In genomic region chr7:113404245-113404644, GRCh38 we compare ENCODE assay signal across 13 cellular contexts.
DNase-seq lines count a peak whose midpoint lies in the region; ATAC-seq and TF ChIP-seq lines count a peak whose summit lies in the region.
"Had no signal": no experiment of that assay in that cellular context is flagged by ENCODE, and none has a peak within 500 bp of the region (broad histone marks: within the 10 kb centered on the region; RNA-seq: fewer than 3 reads in every experiment).

No MANE protein-coding gene starts in this region.

- H3K27me3 ChIP-seq in left ventricle myocardium inferior (ENCODE audit: low read depth) = peaks cover 11% of the 10 kb centered on the region
- H3K27me3 ChIP-seq in endodermal cell (ENCODE audit: control insufficient read depth, insufficient read depth, low read length, poor library complexity, severe bottlenecking) = no peaks in the 10 kb centered on the region
- H3K27me3 ChIP-seq in tibial nerve = no peaks in the 10 kb centered on the region
- H3K27me3 ChIP-seq: colonic mucosa had no signal

- H3K9ac ChIP-seq in endodermal cell (ENCODE audit: extremely low read depth, low read length, poor library complexity, severe bottlenecking) = no peak overlapping the region

- WGBS in endodermal cell (ENCODE audit: insufficient coverage in 1 of 2, insufficient read length in 1 of 2), 2 experiments = 43 to 59% methylated on average over 6 to 8 of the region's 8 CpGs
- WGBS in tibial nerve, 2 donors = 54 to 59% methylated on average over 8 of the region's 8 CpGs

- H3K27ac ChIP-seq in left ventricle myocardium inferior (replicated peaks) = no peak overlapping the region
- H3K27ac ChIP-seq in endodermal cell (ENCODE audit: low read depth, low read length) = no peak overlapping the region
- no peak overlapping the region for H3K27ac ChIP-seq in tibial nerve
- H3K27ac ChIP-seq: colonic mucosa had no signal

- no peak for TF ChIP-seq EP300 in tibial nerve (IDR thresholded peaks at IDR 0.05)

- H3K4me3 Mint-ChIP-seq in endodermal cell = no peak overlapping the region
- H3K4me3 Mint-ChIP-seq: CD8-positive, alpha-beta memory T cell had no signal

- H3K4me1 ChIP-seq in left ventricle myocardium inferior (no peaks in the 10 kb centered on the region), endodermal cell (ENCODE audit: control insufficient read depth, insufficient read depth, low read length) (no peaks in the 10 kb centered on the region), tibial nerve (no peaks in the 10 kb centered on the region)
- H3K4me1 ChIP-seq: colonic mucosa, HAP-1 had no signal

- no peaks in the 10 kb centered on the region for H3K36me3 ChIP-seq in left ventricle myocardium inferior
- no peaks in the 10 kb centered on the region for H3K36me3 ChIP-seq in endodermal cell (ENCODE audit: control insufficient read depth, insufficient read depth, low read length)
- no peaks in the 10 kb centered on the region for H3K36me3 ChIP-seq in tibial nerve
- H3K36me3 ChIP-seq: colonic mucosa, HAP-1 had no signal

- TF ChIP-seq CTCF in left ventricle myocardium inferior (IDR thresholded peaks at IDR 0.05; ENCODE audit: borderline replicate concordance) (peak; percentile 51), endodermal cell (conservative IDR thresholded peaks at IDR 0.05) (peak; percentile 74), tibial nerve (IDR thresholded peaks at IDR 0.05) (no peak)

- DNase-seq in left ventricle myocardium inferior = no peak
- no peak for DNase-seq in left cardiac atrium
- peak; percentile 9 for DNase-seq in MV-4-11 (lab: John Stamatoyannopoulos, UW)
- peak; percentile 69 for DNase-seq in endodermal cell
- no peak for DNase-seq in tibial nerve (ENCODE audit: low spot score in 2 of 2)
- DNase-seq in effector CD8-positive, alpha-beta T cell (lab: John Stamatoyannopoulos, UW) = no peak
- DNase-seq in activated CD4-positive, CD25-positive, alpha-beta regulatory T cell (lab: John Stamatoyannopoulos, UW) = no peak
- DNase-seq: activated CD4-positive, alpha-beta T cell treated with anti-CD3 and anti-CD28 coated beads, Interleukin-2, amount 50 U/mL, for 4 hours; CD8-positive, alpha-beta memory T cell; colonic mucosa; NCI-H1694 treated with DMSO at 0.1 percent for 48 hours had no signal

- no peaks in the 10 kb centered on the region for H3K9me3 ChIP-seq in left ventricle myocardium inferior (replicated peaks)
- peaks cover 4% of the 10 kb centered on the region for H3K9me3 ChIP-seq in endodermal cell (ENCODE audit: control insufficient read depth, low read length)
- no peaks in the 10 kb centered on the region for H3K9me3 ChIP-seq in tibial nerve
- H3K9me3 ChIP-seq: colonic mucosa, HAP-1 had no signal

- no peaks in the 10 kb centered on the region for H3K27me3 Mint-ChIP-seq in endodermal cell (ENCODE audit: insufficient read depth)

- H3K4me1 Mint-ChIP-seq in endodermal cell = peaks cover 7% of the 10 kb centered on the region
- H3K4me1 Mint-ChIP-seq: CD8-positive, alpha-beta memory T cell had no signal

- TF ChIP-seq POLR2A in tibial nerve (IDR thresholded peaks at IDR 0.05) = no peak

- ATAC-seq in left cardiac atrium (no peak), HG03571 (IDR thresholded peaks at IDR 0.05; ENCODE audit: unreplicated experiment) (no peak)

- H3K9me3 Mint-ChIP-seq in endodermal cell = no peaks in the 10 kb centered on the region

- H3K4me3 ChIP-seq in left ventricle myocardium inferior (no peak overlapping the region), endodermal cell (ENCODE audit: low read length) (no peak overlapping the region), tibial nerve (no peak overlapping the region)
- H3K4me3 ChIP-seq: colonic mucosa, HAP-1 had no signal

- intact Hi-C loops in left ventricle myocardium inferior (cut with micrococcal nuclease) = loop anchor here (10.0 kb wide), 1 partner anchor 291 kb away; no protein-coding TSS in a partner anchor
- intact Hi-C loops in left cardiac atrium (cut with DNase I) = loop anchor here (5.0 to 10.0 kb wide), 2 partner anchors 291 to 293 kb away; no protein-coding TSS in a partner anchor

- no peaks in the 10 kb centered on the region for H3K36me3 Mint-ChIP-seq in endodermal cell (ENCODE audit: low read depth)
- H3K36me3 Mint-ChIP-seq: CD8-positive, alpha-beta memory T cell had no signal

- no peak overlapping the region for H3K27ac Mint-ChIP-seq in endodermal cell
- H3K27ac Mint-ChIP-seq: CD8-positive, alpha-beta memory T cell had no signal

Comparison
In these comparisons a context has a peak if more than half of its experiments do, and no peak if none do; other contexts are left out.
1. DNase-seq: peak in MV-4-11 (single experiment) and endodermal cell (single experiment); none in left ventricle myocardium inferior (single experiment), left cardiac atrium (single experiment), tibial nerve (0 of 2), effector CD8-positive, alpha-beta T cell (single experiment) and activated CD4-positive, CD25-positive, alpha-beta regulatory T cell (0 of 4).
2. CTCF ChIP-seq: peak in left ventricle myocardium inferior (single experiment) and endodermal cell (single experiment); none in tibial nerve (0 of 5).